ENCODE assay signal across 3 cellular contexts in genomic region chr2:180971811-180972210, GRCh38.
TF ChIP-seq lines count a peak whose summit lies in the region.

No MANE protein-coding gene starts in this region.

TF ChIP-seq in HepG2, 621 proteins besides CTCF, POLR2A, EP300 and RAD21:
- no peak for TF ChIP-seq POLR2AphosphoS5 (IDR thresholded peaks at IDR 0.05; ENCODE audit: low read depth, low read length)
- TF ChIP-seq MAFK (conservative IDR thresholded peaks at IDR 0.05 in 1 of 2, IDR thresholded peaks at IDR 0.05 in 1 of 2; ENCODE audit: low read length in 2 of 2) = peak; percentile 39 to 78; a peak in 3 of 4 replicates
- TF ChIP-seq ZNF121 (CRISPR knock-in tag; IDR thresholded peaks at IDR 0.05) = no peak

TF ChIP-seq in A549, 52 proteins besides CTCF, POLR2A, EP300 and RAD21:
- no peak for TF ChIP-seq ZSCAN20 (CRISPR knock-in tag; IDR thresholded peaks at IDR 0.05)
- TF ChIP-seq SMC3 (IDR thresholded peaks at IDR 0.05) = no peak
- peak; percentile 58 for TF ChIP-seq MAFK (IDR thresholded peaks at IDR 0.05; ENCODE audit: partially characterized antibody)

TF ChIP-seq in K562, 482 proteins besides CTCF, POLR2A, EP300 and RAD21:
- TF ChIP-seq ZNF316 (IDR thresholded peaks at IDR 0.05) = peak; percentile 73
- peak; percentile 51; the same call in 1 of the 2 replicates for TF ChIP-seq C11orf30 (IDR thresholded peaks at IDR 0.05; ENCODE audit: low read depth)
- no peak for TF ChIP-seq KLF10 (CRISPR knock-in tag; IDR thresholded peaks at IDR 0.05)
- peak; percentile 37; the same call in 1 of the 2 replicates for TF ChIP-seq MAFG (tag; conservative IDR thresholded peaks at IDR 0.05)
